Comparison of ENCODE assay signal across 24 cellular contexts in genomic region chr18:32358075-32358474, GRCh38.
DNase-seq lines count a peak whose midpoint lies in the region; ATAC-seq and TF ChIP-seq lines count a peak whose summit lies in the region.
"Had no signal": no experiment of that assay in that cellular context is flagged by ENCODE, and none has a peak within 500 bp of the region (broad histone marks: within the 10 kb centered on the region; RNA-seq: fewer than 3 reads in every experiment).

No MANE protein-coding gene starts in this region.

- H3K4me3 ChIP-seq in GM23338: no peak overlapping the region
- no peak overlapping the region for H3K4me3 ChIP-seq in WERI-Rb-1 (ENCODE audit: low read depth, low read length)
- no peak overlapping the region for H3K4me3 ChIP-seq in right lobe of liver
- H3K4me3 ChIP-seq: breast epithelium, SK-N-MC, stomach, tibial nerve had no signal

- DNase-seq in DMS 273 (lab: John Stamatoyannopoulos, UW; ENCODE audit: unreplicated experiment) (peak; percentile 5), DMS 273 treated with DMSO at 0.1 percent for 48 hours (lab: John Stamatoyannopoulos, UW) (no peak), GM23338 (ENCODE audit: low spot score) (peak; percentile 55), WERI-Rb-1 (no peak), right lobe of liver (no peak), NCI-H748 treated with DMSO at 0.1 percent for 48 hours (lab: John Stamatoyannopoulos, UW) (no peak)
- DNase-seq: 8988T; activated CD4-positive, alpha-beta T cell treated with anti-CD3 and anti-CD28 coated beads, Interleukin-2, amount 50 U/mL, for 48 hours; activated CD4-positive, CD25-positive, alpha-beta regulatory T cell; activated effector memory CD4-positive, alpha-beta T cell treated with anti-CD3 and anti-CD28 coated beads, Interleukin-2, amount 50 U/mL, for 16 hours; activated naive CD8-positive, alpha-beta T cell treated with anti-CD3 and anti-CD28 coated beads, Interleukin-2, amount 50 U/mL, for 24 hours; activated T-cell treated with anti-CD3 and anti-CD28 coated beads for 4 hours; DMS79 treated with DMSO at 0.1 percent for 48 hours; naive B cell; NCI-H2081; NCI-H345; retina; stomach had no signal

- no peaks in the 10 kb centered on the region for H3K9me2 ChIP-seq in GM23338 (ENCODE audit: insufficient read depth)

- no peaks in the 10 kb centered on the region for H3K36me3 Mint-ChIP-seq in GM23338 (ENCODE audit: low read depth)
- H3K36me3 Mint-ChIP-seq: naive B cell had no signal

- H3K27ac ChIP-seq in GM23338 (ENCODE audit: low read depth) (no peak overlapping the region), WERI-Rb-1 (no peak overlapping the region), right lobe of liver (peak overlapping the region in 2 of 3 donors; percentile 17 to 46)
- H3K27ac ChIP-seq: breast epithelium, SK-N-MC, stomach, tibial nerve had no signal

- H3K27me3 Mint-ChIP-seq in GM23338 (ENCODE audit: insufficient read depth, low read depth, poor library complexity): no peaks in the 10 kb centered on the region
- H3K27me3 Mint-ChIP-seq: dendritic cell treated with granulocyte-macrophage colony-stimulating factor and Interleukin-4, amounts not matched to agents 40 ng/mL and 50 ng/mL, for 4 days; naive B cell had no signal

- H3K4me2 ChIP-seq in GM23338: no peak overlapping the region

- H3K27me3 ChIP-seq in GM23338 (ENCODE audit: insufficient read depth) (no peaks in the 10 kb centered on the region), WERI-Rb-1 (ENCODE audit: insufficient read depth, low read depth, severe bottlenecking) (peaks cover 63% of the 10 kb centered on the region), right lobe of liver (no peaks in the 10 kb centered on the region)
- H3K27me3 ChIP-seq: breast epithelium, stomach, tibial nerve had no signal

- 52% methylated on average over 4 of the region's 8 CpGs for WGBS in right lobe of liver (ENCODE audit: insufficient coverage, low coverage, low lambda C conversion rate, missing lambda C conversion rate)

- no peak for TF ChIP-seq POLR2A in right lobe of liver (IDR thresholded peaks at IDR 0.05)

- H3K4me3 Mint-ChIP-seq in GM23338: no peak overlapping the region
- H3K4me3 Mint-ChIP-seq: activated naive CD8-positive, alpha-beta T cell treated with anti-CD3 and anti-CD28 coated beads, Interleukin-2, amount 50 U/mL, for 24 hours; dendritic cell treated with granulocyte-macrophage colony-stimulating factor and Interleukin-4, amounts not matched to agents 40 ng/mL and 50 ng/mL, for 4 days; naive B cell had no signal

- no peaks in the 10 kb centered on the region for H3F3A ChIP-seq in GM23338 (replicated peaks; ENCODE audit: low read depth)

- no peaks in the 10 kb centered on the region for H4K20me1 ChIP-seq in GM23338 (replicated peaks; ENCODE audit: insufficient read depth)

- intact Hi-C loops in right lobe of liver (cut with DNase I): no loop called here

- H3K27ac Mint-ChIP-seq in GM23338: no peak overlapping the region
- H3K27ac Mint-ChIP-seq: activated naive CD8-positive, alpha-beta T cell treated with anti-CD3 and anti-CD28 coated beads, Interleukin-2, amount 50 U/mL, for 24 hours; dendritic cell treated with granulocyte-macrophage colony-stimulating factor and Interleukin-4, amounts not matched to agents 40 ng/mL and 50 ng/mL, for 4 days; naive B cell had no signal

- H2AFZ ChIP-seq in GM23338: no peak overlapping the region

- TF ChIP-seq CTCF in GM23338 (conservative IDR thresholded peaks at IDR 0.05; ENCODE audit: low read depth in 2 of 2): peak; percentile 41 to 53
- TF ChIP-seq CTCF in WERI-Rb-1 (IDR thresholded peaks at IDR 0.05; ENCODE audit: low read depth, low read length): 0 out of 2 replicates have a peak, but pooled peaks have one; percentile 6
- no peak for TF ChIP-seq CTCF in right lobe of liver (IDR thresholded peaks at IDR 0.05)

- peaks cover 14% of the 10 kb centered on the region; the same call in 2 of the 3 replicates for H3K4me1 Mint-ChIP-seq in GM23338
- H3K4me1 Mint-ChIP-seq: activated naive CD8-positive, alpha-beta T cell treated with anti-CD3 and anti-CD28 coated beads, Interleukin-2, amount 50 U/mL, for 24 hours; naive B cell had no signal

- no peaks in the 10 kb centered on the region for H3K9me3 Mint-ChIP-seq in GM23338
- H3K9me3 Mint-ChIP-seq: activated naive CD8-positive, alpha-beta T cell treated with anti-CD3 and anti-CD28 coated beads, Interleukin-2, amount 50 U/mL, for 24 hours; dendritic cell treated with granulocyte-macrophage colony-stimulating factor and Interleukin-4, amounts not matched to agents 40 ng/mL and 50 ng/mL, for 4 days; naive B cell had no signal

- H3K36me3 ChIP-seq in GM23338 (ENCODE audit: insufficient read depth): no peaks in the 10 kb centered on the region
- no peaks in the 10 kb centered on the region for H3K36me3 ChIP-seq in WERI-Rb-1
- no peaks in the 10 kb centered on the region for H3K36me3 ChIP-seq in right lobe of liver
- H3K36me3 ChIP-seq: breast epithelium, stomach, tibial nerve had no signal

- ATAC-seq in GM23338: peak; percentile 87
- peak in 3 of 4 donors; percentile 9 to 37 (median 13) for ATAC-seq in right lobe of liver
- no peak for ATAC-seq in GM21423 (IDR thresholded peaks at IDR 0.05; ENCODE audit: unreplicated experiment)
- ATAC-seq in GM21526 (IDR thresholded peaks at IDR 0.05; ENCODE audit: low FRiP score, unreplicated experiment): no peak
- ATAC-seq: activated naive CD8-positive, alpha-beta T cell treated with anti-CD3 and anti-CD28 coated beads, Interleukin-2, amount 50 U/mL, for 24 hours had no signal

- H3K4me1 ChIP-seq in GM23338 (ENCODE audit: insufficient read depth): 0 out of 2 replicates have a peak, but pooled peaks cover under 1% of the 10 kb centered on the region
- peaks cover 0 to 11% (median 0%) of the 10 kb centered on the region in 4 donors for H3K4me1 ChIP-seq in right lobe of liver
- H3K4me1 ChIP-seq: breast epithelium had no signal

- no peaks in the 10 kb centered on the region for H3K79me2 ChIP-seq in GM23338 (replicated peaks; ENCODE audit: insufficient read depth)

- H3K9me3 ChIP-seq in WERI-Rb-1 (ENCODE audit: severe bottlenecking): no peaks in the 10 kb centered on the region
- H3K9me3 ChIP-seq in right lobe of liver: no peaks in the 10 kb centered on the region
- H3K9me3 ChIP-seq: breast epithelium, stomach, tibial nerve had no signal

TF ChIP-seq in GM23338, 12 proteins besides CTCF, POLR2A, EP300 and RAD21:
- TF ChIP-seq NANOG (IDR thresholded peaks at IDR 0.05; ENCODE audit: borderline replicate concordance): no peak
- no peak for TF ChIP-seq EZH2phosphoT487 (IDR thresholded peaks at IDR 0.05; ENCODE audit: unreplicated experiment)
- TF ChIP-seq CREB1 (CRISPR knock-in tag; IDR thresholded peaks at IDR 0.05; ENCODE audit: low read depth): no peak

Comparison
In these comparisons a context has a peak if more than half of its experiments do, and no peak if none do; other contexts are left out.
1. DNase-seq: peak in DMS 273 (single experiment) and GM23338 (single experiment); none in DMS 273 treated with DMSO at 0.1 percent for 48 hours (single experiment), WERI-Rb-1 (single experiment), right lobe of liver (0 of 3) and NCI-H748 treated with DMSO at 0.1 percent for 48 hours (single experiment).
2. ATAC-seq: peak in GM23338 (single experiment) and right lobe of liver (3 of 4); none in GM21423 (single experiment) and GM21526 (single experiment).
3. H3K27ac ChIP-seq: peak in right lobe of liver (2 of 3); none in GM23338 (single experiment) and WERI-Rb-1 (single experiment).
4. CTCF ChIP-seq: peak in GM23338 (2 of 2) and WERI-Rb-1 (single experiment); none in right lobe of liver (0 of 4).